Comparison of ENCODE assay signal across 1 cellular context in the genomic region with DNA sequence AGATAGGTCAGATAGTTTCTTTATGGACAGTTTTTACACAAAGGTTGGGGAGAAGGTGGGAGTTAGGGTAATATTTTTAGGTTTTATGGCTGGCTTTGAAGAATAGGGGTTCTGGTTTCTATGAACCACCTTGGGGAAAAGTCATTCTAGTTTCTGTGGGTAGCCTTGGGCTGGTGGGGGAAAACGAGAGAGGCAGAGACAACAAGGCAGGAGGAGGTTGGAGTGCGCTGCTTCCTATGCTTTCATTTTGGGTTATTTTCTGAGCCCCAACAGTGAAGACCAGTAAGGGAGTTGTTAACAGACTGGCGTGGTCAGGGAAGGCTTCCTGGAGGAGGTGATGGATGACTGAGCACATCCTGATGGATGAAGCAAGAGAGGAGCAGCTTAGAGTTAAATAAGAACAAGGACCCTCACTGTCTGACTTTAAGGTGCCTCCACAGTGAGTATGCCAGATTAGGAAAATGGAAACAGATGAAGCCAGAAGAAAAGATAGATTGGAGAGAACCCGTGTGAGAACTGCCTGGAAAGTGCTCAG.
TF ChIP-seq lines count a peak whose summit lies in the region.

No MANE protein-coding gene starts in this region.

TF ChIP-seq in K562, 482 proteins besides CTCF, POLR2A, EP300 and RAD21 (continued from another document):
- TF ChIP-seq PREB (CRISPR knock-in tag; IDR thresholded peaks at IDR 0.05), result no peak
